ENCODE assay signal across 18 cellular contexts in genomic region chr18:73829146-73829545, GRCh38.
DNase-seq lines count a peak whose midpoint lies in the region; ATAC-seq and TF ChIP-seq lines count a peak whose summit lies in the region.
"Had no signal": no experiment of that assay in that cellular context is flagged by ENCODE, and none has a peak within 500 bp of the region (broad histone marks: within the 10 kb centered on the region; RNA-seq: fewer than 3 reads in every experiment).

No MANE protein-coding gene starts in this region.

- H3K9me3 ChIP-seq in heart right ventricle: no peaks in the 10 kb centered on the region
- H3K9me3 ChIP-seq: BE2C; BLaER1 treated with 17β-estradiol and CSF1 and Interleukin-3, amounts not matched to agents 10 nM and 100 nM; HAP-1 had no signal

- peak overlapping the region in 1 of 10 donors; percentile 43 for H3K27ac ChIP-seq in heart right ventricle
- H3K27ac ChIP-seq: 22Rv1; BLaER1 treated with 17β-estradiol and CSF1 and Interleukin-3, amounts not matched to agents 10 nM and 100 nM had no signal

- peaks cover 0 to 7% (median 0%) of the 10 kb centered on the region in 9 donors for H3K4me1 ChIP-seq in heart right ventricle
- H3K4me1 ChIP-seq: BE2C; BLaER1 treated with 17β-estradiol and CSF1 and Interleukin-3, amounts not matched to agents 10 nM and 100 nM; HAP-1 had no signal

- DNase-seq in Right ventricle myocardium inferior (ENCODE audit: missing footprints) (no peak), cardiac septum (ENCODE audit: low spot score) (no peak), heart right ventricle (peak in 1 of 2 donors; percentile 38), left ventricle myocardium superior (peak; percentile 51), AG08396 (ENCODE audit: low spot score) (no peak)
- no peak for DNase-seq in activated CD8-positive, alpha-beta memory T cell treated with anti-CD3 and anti-CD28 coated beads, Interleukin-2, amount 50 U/mL, for 48 hours
- DNase-seq: AML-193; BE2C; Calu3; CD4-positive, alpha-beta memory T cell; COR-L47; DMS153; DND-41; GOT3; HFFc6 had no signal

- no peaks in the 10 kb centered on the region for H3K36me3 ChIP-seq in heart right ventricle
- H3K36me3 ChIP-seq: BE2C; BLaER1 treated with 17β-estradiol and CSF1 and Interleukin-3, amounts not matched to agents 10 nM and 100 nM; HAP-1 had no signal

- intact Hi-C loops in Right ventricle myocardium inferior (cut with DNase I): no loop called here
- intact Hi-C loops in cardiac septum (cut with DNase I): no loop called here
- intact Hi-C loops in heart right ventricle (cut with DNase I): no loop called here
- intact Hi-C loops in left ventricle myocardium superior (cut with micrococcal nuclease): no loop called here

- no peak overlapping the region for H3K4me3 ChIP-seq in heart right ventricle
- H3K4me3 ChIP-seq: BLaER1 treated with 17β-estradiol and CSF1 and Interleukin-3, amounts not matched to agents 10 nM and 100 nM; HAP-1 had no signal

- 48 to 60% methylated on average over 7 of the region's 7 CpGs for WGBS in heart right ventricle, 2 donors

- TF ChIP-seq CTCF in heart right ventricle (IDR thresholded peaks at IDR 0.05): no peak

- peak; percentile 90 for ATAC-seq in Right ventricle myocardium inferior
- peak; percentile 69 to 96 (median 88) for ATAC-seq in heart right ventricle
- ATAC-seq in left ventricle myocardium superior: peak; percentile 97

- peaks cover 0 to 6% (median 0%) of the 10 kb centered on the region in 7 donors for H3K27me3 ChIP-seq in heart right ventricle
- H3K27me3 ChIP-seq: BE2C; BLaER1 treated with 17β-estradiol and CSF1 and Interleukin-3, amounts not matched to agents 10 nM and 100 nM had no signal
